17 cellular contexts compared by ENCODE assay signal in the genomic region with DNA sequence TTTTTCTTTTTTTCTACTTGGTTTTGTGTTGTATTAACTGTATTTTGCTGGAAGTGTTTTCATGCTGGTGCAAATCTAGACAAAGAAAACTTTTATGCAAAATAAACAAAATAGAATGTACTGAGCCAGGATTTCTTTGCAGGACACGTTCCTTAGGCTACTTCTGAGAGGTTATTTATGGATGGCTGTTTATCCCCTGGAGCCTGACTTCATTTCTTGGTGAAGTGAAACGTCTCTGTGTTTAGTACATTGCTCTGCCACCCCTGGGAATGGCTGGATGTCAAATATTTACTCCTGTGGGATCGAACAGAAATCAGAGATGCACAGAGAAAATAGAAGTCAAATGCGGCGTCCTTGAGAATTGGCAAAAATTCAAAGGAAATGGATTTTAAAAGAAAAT.
DNase-seq lines count a peak whose midpoint lies in the region; ATAC-seq, FAIRE-seq and TF ChIP-seq lines count a peak whose summit lies in the region.
"Had no signal": no experiment of that assay in that cellular context is flagged by ENCODE, and none has a peak within 500 bp of the region (broad histone marks: within the 10 kb centered on the region; RNA-seq: fewer than 3 reads in every experiment).

No MANE protein-coding gene starts in this region.

- intact Hi-C loops in kidney (cut with DNase I): no loop called here

- FAIRE-seq in kidney (lab: Jason Lieb, UNC): no peak
- FAIRE-seq: GM19239 had no signal

- H3K9ac ChIP-seq in endodermal cell (ENCODE audit: extremely low read depth, low read length, poor library complexity, severe bottlenecking) (no peak overlapping the region), kidney (ENCODE audit: low read length in 2 of 2) (no peak overlapping the region)

- H3K27ac Mint-ChIP-seq in endodermal cell (peak overlapping the region; percentile 6), mesothelial cell of epicardium (peak overlapping the region; percentile 58)

- H3K4me1 ChIP-seq in endodermal cell (ENCODE audit: control insufficient read depth, insufficient read depth, low read length): peaks cover 13% of the 10 kb centered on the region
- peaks cover 16 to 32% of the 10 kb centered on the region in 2 donors for H3K4me1 ChIP-seq in thoracic aorta (ENCODE audit: control insufficient read depth in 1 of 2, low read depth in 2 of 2)
- no peaks in the 10 kb centered on the region for H3K4me1 ChIP-seq in kidney (ENCODE audit: control insufficient read depth in 1 of 2, insufficient read depth in 1 of 2, low read depth in 1 of 2, low read length in 2 of 2)

- H3K27me3 ChIP-seq in endodermal cell (ENCODE audit: control insufficient read depth, insufficient read depth, low read length, poor library complexity, severe bottlenecking) (no peaks in the 10 kb centered on the region), thoracic aorta (replicated peaks; ENCODE audit: insufficient read depth) (no peaks in the 10 kb centered on the region)
- H3K27me3 ChIP-seq: BE2C had no signal

- H3K4me1 Mint-ChIP-seq in endodermal cell (peaks cover 34% of the 10 kb centered on the region), mesothelial cell of epicardium (peaks cover 48% of the 10 kb centered on the region)

- H3K36me3 Mint-ChIP-seq in endodermal cell (ENCODE audit: low read depth) (no peaks in the 10 kb centered on the region), mesothelial cell of epicardium (peaks cover 2% of the 10 kb centered on the region)

- no peak for ATAC-seq in thoracic aorta (ENCODE audit: insufficient number of reproducible peaks, low FRiP score, low read depth)

- DNase-seq in endodermal cell (no peak), mesothelial cell of epicardium (ENCODE audit: low spot score in 2 of 2, unreplicated experiment in 2 of 2) (no peak), thoracic aorta (ENCODE audit: low spot score) (no peak), kidney (no peak), LoVo (ENCODE audit: low spot score) (no peak), activated T-cell treated with anti-CD3 and anti-CD28 coated beads for 4 hours (no peak)
- DNase-seq: BE2C, DMS79, H7, Karpas-422, NCI-H1694 treated with DMSO at 0.1 percent for 48 hours, NCI-H2081 treated with DMSO at 0.1 percent for 48 hours, NCI-H2171 treated with DMSO at 0.1 percent for 48 hours, NCI-H526, SHP77 had no signal

- H3K36me3 ChIP-seq in endodermal cell (ENCODE audit: control insufficient read depth, insufficient read depth, low read length) (no peaks in the 10 kb centered on the region), thoracic aorta (no peaks in the 10 kb centered on the region), kidney (ENCODE audit: control insufficient read depth in 1 of 2, insufficient read depth in 2 of 2, low read length in 2 of 2) (no peaks in the 10 kb centered on the region)
- H3K36me3 ChIP-seq: BE2C had no signal

- H3K4me3 ChIP-seq in endodermal cell (ENCODE audit: low read length): no peak overlapping the region
- H3K4me3 ChIP-seq in thoracic aorta: peak overlapping the region; percentile 35
- no peak overlapping the region for H3K4me3 ChIP-seq in kidney (ENCODE audit: low read length in 2 of 2)

- H3K27ac ChIP-seq in VCaP (peak overlapping the region; percentile 81), endodermal cell (ENCODE audit: low read depth, low read length) (no peak overlapping the region), thoracic aorta (peak overlapping the region in 1 of 2 donors; percentile 59), kidney (ENCODE audit: low read depth in 2 of 2, low read length in 2 of 2) (no peak overlapping the region)

- H3K9me3 Mint-ChIP-seq in endodermal cell (no peaks in the 10 kb centered on the region), mesothelial cell of epicardium (peaks cover 19% of the 10 kb centered on the region)

- WGBS in endodermal cell (ENCODE audit: insufficient coverage in 1 of 2, insufficient read length in 1 of 2), 2 experiments: 73 to 76% methylated on average over 5 of the region's 5 CpGs

- H3K9me3 ChIP-seq in endodermal cell (ENCODE audit: control insufficient read depth, low read length) (peaks cover 2% of the 10 kb centered on the region), thoracic aorta (no peaks in the 10 kb centered on the region), kidney (ENCODE audit: control insufficient read depth in 1 of 2, low read length in 2 of 2) (no peaks in the 10 kb centered on the region)
- H3K9me3 ChIP-seq: BE2C had no signal

- H3K27me3 Mint-ChIP-seq in endodermal cell (ENCODE audit: insufficient read depth) (no peaks in the 10 kb centered on the region), mesothelial cell of epicardium (ENCODE audit: low read depth) (no peaks in the 10 kb centered on the region)

- H3K4me3 Mint-ChIP-seq in endodermal cell (no peak overlapping the region), mesothelial cell of epicardium (no peak overlapping the region)

- TF ChIP-seq CTCF in VCaP (conservative IDR thresholded peaks at IDR 0.05) (no peak), endodermal cell (conservative IDR thresholded peaks at IDR 0.05) (no peak), mesothelial cell of epicardium (IDR thresholded peaks at IDR 0.05; ENCODE audit: unreplicated experiment) (no peak), thoracic aorta (IDR thresholded peaks at IDR 0.05) (no peak), kidney (IDR thresholded peaks at IDR 0.05; ENCODE audit: borderline replicate concordance, extremely low read depth, insufficient read depth) (no peak)
